In the genomic region with DNA sequence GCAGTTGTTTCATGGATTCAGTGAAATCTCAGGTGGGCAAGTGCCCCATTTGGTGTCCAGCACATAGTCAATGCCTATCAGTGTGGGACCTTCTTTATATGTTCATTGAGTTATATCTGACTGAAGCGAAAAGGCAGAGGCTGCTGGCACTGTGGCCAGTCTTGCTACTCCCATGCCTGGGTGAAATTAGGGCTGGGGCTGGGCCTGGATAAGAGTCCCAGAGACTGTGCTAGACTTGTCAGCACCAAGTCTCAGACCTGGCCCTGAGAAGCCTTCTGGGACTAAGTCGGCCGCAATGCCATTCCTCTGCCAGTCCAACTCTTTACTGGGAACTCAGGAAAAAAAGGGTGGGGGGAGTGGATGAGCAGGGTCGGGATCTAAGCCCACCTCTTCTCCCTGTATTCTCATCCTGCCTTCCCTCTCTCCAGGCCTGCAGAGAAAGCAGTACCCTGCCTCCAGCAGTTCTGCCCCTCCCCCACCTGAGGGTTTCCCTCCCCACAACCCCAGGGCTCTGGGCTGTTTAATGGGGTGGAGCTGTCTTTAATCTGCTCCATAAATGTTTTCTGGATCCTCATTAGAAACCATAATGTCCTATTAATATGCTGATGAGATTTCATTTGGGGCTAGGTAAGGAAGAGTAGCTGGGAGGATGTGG, we compare ENCODE assay signal across 19 cellular contexts.
DNase-seq lines count a peak whose midpoint lies in the region; ATAC-seq and TF ChIP-seq lines count a peak whose summit lies in the region.
"Had no signal": no experiment of that assay in that cellular context is flagged by ENCODE, and none has a peak within 500 bp of the region (broad histone marks: within the 10 kb centered on the region; RNA-seq: fewer than 3 reads in every experiment).

No MANE protein-coding gene starts in this region.

- H3K18ac ChIP-seq in mesenchymal stem cell (ENCODE audit: low read depth in 1 of 2, low read length in 2 of 2), result no peak overlapping the region

- no peak overlapping the region for H2BK12ac ChIP-seq in mesenchymal stem cell (ENCODE audit: low read length in 2 of 2)

- H3F3A ChIP-seq in GM23338 (replicated peaks; ENCODE audit: low read depth), result no peaks in the 10 kb centered on the region
- no peaks in the 10 kb centered on the region for H3F3A ChIP-seq in MM.1S (ENCODE audit: insufficient read depth, low read length)

- H4K91ac ChIP-seq in mesenchymal stem cell (ENCODE audit: low read length), result no peak overlapping the region

- no peak overlapping the region for H2BK15ac ChIP-seq in mesenchymal stem cell (ENCODE audit: low read depth, poor library complexity, severe bottlenecking)

- H3K14ac ChIP-seq in mesenchymal stem cell (ENCODE audit: low read length in 2 of 2), result no peak overlapping the region

- H3K9me3 Mint-ChIP-seq in GM23338 (no peaks in the 10 kb centered on the region), endodermal cell (peaks cover 50% of the 10 kb centered on the region)
- H3K9me3 Mint-ChIP-seq: CD8-positive, alpha-beta T cell had no signal

- H3K27me3 Mint-ChIP-seq in GM23338 (ENCODE audit: insufficient read depth, low read depth, poor library complexity) (peaks cover 4% of the 10 kb centered on the region), endodermal cell (ENCODE audit: insufficient read depth) (peaks cover 6% of the 10 kb centered on the region)

- H3K4me1 Mint-ChIP-seq in GM23338, result peaks cover 50% of the 10 kb centered on the region
- peaks cover 12% of the 10 kb centered on the region for H3K4me1 Mint-ChIP-seq in endodermal cell

- no peaks in the 10 kb centered on the region for H3K9me2 ChIP-seq in GM23338 (ENCODE audit: insufficient read depth)
- H3K9me2 ChIP-seq in MM.1S (replicated peaks; ENCODE audit: insufficient read depth, low read length), result no peaks in the 10 kb centered on the region

- H3K23ac ChIP-seq in mesenchymal stem cell (ENCODE audit: low read length in 2 of 2), result no peak overlapping the region

- H3K79me1 ChIP-seq in mesenchymal stem cell (replicated peaks; ENCODE audit: low read length, poor library complexity, severe bottlenecking), result no peaks in the 10 kb centered on the region

- no peak for DNase-seq in GM23338 (ENCODE audit: low spot score)
- DNase-seq in NCI-H69 (lab: John Stamatoyannopoulos, UW), result peak; percentile 15
- peak; percentile 49 for DNase-seq in endodermal cell
- DNase-seq in mucosa of gallbladder (ENCODE audit: low spot score), result peak; percentile 4
- no peak for DNase-seq in mesenchymal stem cell
- no peak for DNase-seq in MM.1S
- DNase-seq: Calu3, GF-D8, HCEC 1CT, NCI-H1105 treated with DMSO at 0.1 percent for 48 hours, NCI-H1694 treated with DMSO at 0.1 percent for 48 hours, NCI-H2107, NCI-H510A, NCI-H774 had no signal

- H3K36me3 ChIP-seq in GM23338 (ENCODE audit: insufficient read depth), result no peaks in the 10 kb centered on the region
- no peaks in the 10 kb centered on the region for H3K36me3 ChIP-seq in endodermal cell (ENCODE audit: control insufficient read depth, insufficient read depth, low read length)
- H3K36me3 ChIP-seq in mesenchymal stem cell (ENCODE audit: control insufficient read depth in 1 of 2, insufficient read depth in 2 of 2, low read depth in 1 of 2, low read length in 2 of 2), result no peaks in the 10 kb centered on the region
- no peaks in the 10 kb centered on the region for H3K36me3 ChIP-seq in MM.1S (replicated peaks; ENCODE audit: insufficient read depth, low read length)
- H3K36me3 ChIP-seq: BLaER1 treated with 17β-estradiol and CSF1 and Interleukin-3, amounts not matched to agents 10 nM and 100 nM; SJSA1 had no signal

- no peak overlapping the region for H2BK120ac ChIP-seq in mesenchymal stem cell (ENCODE audit: low read depth, low read length)

- no peak overlapping the region for H3K4ac ChIP-seq in mesenchymal stem cell (ENCODE audit: low read depth in 1 of 2, low read length in 2 of 2)

- no peak overlapping the region for H2BK5ac ChIP-seq in mesenchymal stem cell (ENCODE audit: low read depth, low read length, poor library complexity, severe bottlenecking)

- H3K4me3 ChIP-seq in GM23338 (no peak overlapping the region), endodermal cell (ENCODE audit: low read length) (no peak overlapping the region), mesenchymal stem cell (ENCODE audit: insufficient read depth in 1 of 2, low read depth in 1 of 2, low read length in 2 of 2) (no peak overlapping the region), MM.1S (ENCODE audit: low read length) (no peak overlapping the region)
- H3K4me3 ChIP-seq: BLaER1 treated with 17β-estradiol and CSF1 and Interleukin-3, amounts not matched to agents 10 nM and 100 nM; GM12878; SJSA1 had no signal

- H4K20me1 ChIP-seq in GM23338 (replicated peaks; ENCODE audit: insufficient read depth) (no peaks in the 10 kb centered on the region), MM.1S (ENCODE audit: insufficient read depth, low read length) (no peaks in the 10 kb centered on the region)

- TF ChIP-seq CTCF in GM23338 (conservative IDR thresholded peaks at IDR 0.05; ENCODE audit: low read depth in 2 of 2), result no peak
- TF ChIP-seq CTCF in endodermal cell (conservative IDR thresholded peaks at IDR 0.05), result no peak
- TF ChIP-seq CTCF in MM.1S (IDR thresholded peaks at IDR 0.05; ENCODE audit: low read length), result no peak

- no peak overlapping the region for H3K4me3 Mint-ChIP-seq in GM23338
- no peak overlapping the region for H3K4me3 Mint-ChIP-seq in endodermal cell
- H3K4me3 Mint-ChIP-seq: CD8-positive, alpha-beta T cell had no signal

- H3K4me2 ChIP-seq in GM23338, result peak overlapping the region; percentile 60
- no peak overlapping the region for H3K4me2 ChIP-seq in mesenchymal stem cell (ENCODE audit: low read length, poor library complexity, severe bottlenecking)
- H3K4me2 ChIP-seq in MM.1S (ENCODE audit: low read depth, low read length), result no peak overlapping the region
- H3K4me2 ChIP-seq: BLaER1 treated with 17β-estradiol and CSF1 and Interleukin-3, amounts not matched to agents 10 nM and 100 nM had no signal

- peak; percentile 57 for ATAC-seq in GM23338
- no peak for ATAC-seq in HG02571 (IDR thresholded peaks at IDR 0.05; ENCODE audit: unreplicated experiment)
- ATAC-seq: CD8-positive, alpha-beta T cell; GM12878 had no signal

- H3K27ac ChIP-seq in GM23338 (ENCODE audit: low read depth), result no peak overlapping the region
- H3K27ac ChIP-seq in endodermal cell (ENCODE audit: low read depth, low read length), result no peak overlapping the region
- H3K27ac ChIP-seq in mesenchymal stem cell (ENCODE audit: low read length, poor library complexity, severe bottlenecking), result no peak overlapping the region
- no peak overlapping the region for H3K27ac ChIP-seq in MM.1S (ENCODE audit: low read length)
- H3K27ac ChIP-seq: BLaER1 treated with 17β-estradiol and CSF1 and Interleukin-3, amounts not matched to agents 10 nM and 100 nM; SJSA1 had no signal

- no peak overlapping the region for H4K8ac ChIP-seq in mesenchymal stem cell (ENCODE audit: low read length)

- H3K79me2 ChIP-seq in GM23338 (replicated peaks; ENCODE audit: insufficient read depth), result no peaks in the 10 kb centered on the region
- H3K79me2 ChIP-seq in MM.1S (ENCODE audit: low read length), result no peaks in the 10 kb centered on the region

- H3K36me3 Mint-ChIP-seq in GM23338 (ENCODE audit: low read depth) (no peaks in the 10 kb centered on the region), endodermal cell (ENCODE audit: low read depth) (no peaks in the 10 kb centered on the region)
- H3K36me3 Mint-ChIP-seq: CD8-positive, alpha-beta T cell had no signal

- H3K4me1 ChIP-seq in GM23338 (ENCODE audit: insufficient read depth), result peaks cover 28% of the 10 kb centered on the region
- H3K4me1 ChIP-seq in endodermal cell (ENCODE audit: control insufficient read depth, insufficient read depth, low read length), result no peaks in the 10 kb centered on the region
- no peaks in the 10 kb centered on the region for H3K4me1 ChIP-seq in mesenchymal stem cell (ENCODE audit: control insufficient read depth, insufficient read depth, low read depth, low read length)
- H3K4me1 ChIP-seq in MM.1S (ENCODE audit: low read length), result no peaks in the 10 kb centered on the region
- H3K4me1 ChIP-seq: SJSA1 had no signal

- H3K27me3 ChIP-seq in GM23338 (ENCODE audit: insufficient read depth), result no peaks in the 10 kb centered on the region
- H3K27me3 ChIP-seq in endodermal cell (ENCODE audit: control insufficient read depth, insufficient read depth, low read length, poor library complexity, severe bottlenecking), result no peaks in the 10 kb centered on the region
- H3K27me3 ChIP-seq in mesenchymal stem cell (ENCODE audit: control insufficient read depth in 1 of 2, insufficient read depth in 1 of 2, low read length in 2 of 2), result peaks cover 0 to 74% of the 10 kb centered on the region in 2 experiments
- no peaks in the 10 kb centered on the region for H3K27me3 ChIP-seq in MM.1S (replicated peaks; ENCODE audit: insufficient read depth, low read length)
- H3K27me3 ChIP-seq: SJSA1 had no signal

- H3K9me3 ChIP-seq in endodermal cell (ENCODE audit: control insufficient read depth, low read length), result no peaks in the 10 kb centered on the region
- no peaks in the 10 kb centered on the region for H3K9me3 ChIP-seq in mesenchymal stem cell (ENCODE audit: control insufficient read depth, low read length)
- H3K9me3 ChIP-seq in MM.1S (replicated peaks; ENCODE audit: insufficient read depth, low read length), result no peaks in the 10 kb centered on the region
- H3K9me3 ChIP-seq: BLaER1 treated with 17β-estradiol and CSF1 and Interleukin-3, amounts not matched to agents 10 nM and 100 nM; SJSA1 had no signal

- H3K9ac ChIP-seq in endodermal cell (ENCODE audit: extremely low read depth, low read length, poor library complexity, severe bottlenecking), result no peak overlapping the region
- no peak overlapping the region for H3K9ac ChIP-seq in mesenchymal stem cell (ENCODE audit: low read length)
- H3K9ac ChIP-seq in MM.1S (ENCODE audit: low read length), result no peak overlapping the region
- H3K9ac ChIP-seq: BLaER1 treated with 17β-estradiol and CSF1 and Interleukin-3, amounts not matched to agents 10 nM and 100 nM had no signal

- H3K27ac Mint-ChIP-seq in GM23338, result no peak overlapping the region
- H3K27ac Mint-ChIP-seq in endodermal cell, result no peak overlapping the region
- H3K27ac Mint-ChIP-seq: CD8-positive, alpha-beta T cell had no signal

- no peak overlapping the region for H2AFZ ChIP-seq in GM23338
- H2AFZ ChIP-seq in mesenchymal stem cell (ENCODE audit: low read depth, low read length), result no peak overlapping the region
- no peak overlapping the region for H2AFZ ChIP-seq in MM.1S (ENCODE audit: low read length)

- H2AK5ac ChIP-seq in mesenchymal stem cell (ENCODE audit: low read length, severe bottlenecking), result no peak overlapping the region

- 100% methylated on average over 1 of the region's 4 CpGs; no CpG with 5 or more reads in 1 of the 2 experiments for WGBS in endodermal cell (ENCODE audit: insufficient coverage in 1 of 2, insufficient read length in 1 of 2), 2 experiments
- 100% methylated on average over 1 of the region's 4 CpGs for WGBS in mesenchymal stem cell

TF ChIP-seq in GM23338, 12 proteins besides CTCF, POLR2A, EP300 and RAD21 (continues in another document):
- TF ChIP-seq STAT1 (IDR thresholded peaks at IDR 0.05; ENCODE audit: unreplicated experiment) (no peak), ZNF331 (CRISPR knock-in tag; IDR thresholded peaks at IDR 0.05; ENCODE audit: low read depth) (no peak)

Comparison
In these comparisons a context has a peak if more than half of its experiments do, and no peak if none do; other contexts are left out.
1. DNase-seq: peak in NCI-H69 (single experiment), endodermal cell (single experiment) and mucosa of gallbladder (single experiment); none in GM23338 (single experiment), mesenchymal stem cell (single experiment) and MM.1S (single experiment).